In genomic region chr2:43595603-43596412, GRCh38 we compare ENCODE assay signal across 1 cellular context.
TF ChIP-seq lines count a peak whose summit lies in the region.

Gene THADA (minus strand): TSS chr2:43596038. CDS start chr2:43592392, 3,646 bp downstream.

TF ChIP-seq in K562, 482 proteins besides CTCF, POLR2A, EP300 and RAD21 (continued from another document and continues in another):
- peak; percentile 83; the same call in 1 of the 2 replicates for TF ChIP-seq ZNF395 (CRISPR knock-in tag; IDR thresholded peaks at IDR 0.05)
- 0 out of 2 replicates have a peak, but pooled peaks have one; percentile 51 for TF ChIP-seq ZNF263 (CRISPR knock-in tag; IDR thresholded peaks at IDR 0.05; ENCODE audit: borderline replicate concordance)
- no peak for TF ChIP-seq BRCA1 (IDR thresholded peaks at IDR 0.05)
- no peak for TF ChIP-seq BRCA1 (CRISPR knock-in tag; IDR thresholded peaks at IDR 0.05)
- peak; percentile 68; the same call in 1 of the 2 replicates for TF ChIP-seq RFX5 (IDR thresholded peaks at IDR 0.05; ENCODE audit: low read depth, low read length)
- peak; percentile 41; the same call in 1 of the 2 replicates for TF ChIP-seq FOXM1 (IDR thresholded peaks at IDR 0.05; ENCODE audit: low read depth)
- TF ChIP-seq FOXM1 (CRISPR knock-in tag; IDR thresholded peaks at IDR 0.05; ENCODE audit: low read depth): no peak
- no peak for TF ChIP-seq ZNF324 (CRISPR knock-in tag; IDR thresholded peaks at IDR 0.05)
- peak in 1 of 2 experiments; percentile 67 for TF ChIP-seq E2F6 (IDR thresholded peaks at IDR 0.05; ENCODE audit: borderline replicate concordance in 1 of 2, extremely low read depth in 1 of 2, insufficient read depth in 1 of 2, insufficient read length in 1 of 2, low read depth in 1 of 2, low read length in 1 of 2, poor library complexity in 1 of 2, severe bottlenecking in 1 of 2)
- TF ChIP-seq SIN3A (IDR thresholded peaks at IDR 0.05; ENCODE audit: borderline replicate concordance in 2 of 2, control insufficient read depth in 1 of 2, low read depth in 2 of 2, low read length in 2 of 2): peak; percentile 96 to 98
- TF ChIP-seq SOX6 (IDR thresholded peaks at IDR 0.05): 0 out of 2 replicates have a peak, but pooled peaks have one; percentile 46
- TF ChIP-seq NFIC (IDR thresholded peaks at IDR 0.05): 0 out of 2 replicates have a peak, but pooled peaks have one; percentile 54
- peak; percentile 90 for TF ChIP-seq PHF20 (IDR thresholded peaks at IDR 0.05; ENCODE audit: partially characterized antibody)
- TF ChIP-seq HNRNPLL (IDR thresholded peaks at IDR 0.05; ENCODE audit: low read depth, low read length, poor library complexity, severe bottlenecking): peak; percentile 80
- TF ChIP-seq ETV5 (CRISPR knock-in tag; IDR thresholded peaks at IDR 0.05; ENCODE audit: low read depth): peak; percentile 82
- TF ChIP-seq C11orf30 (IDR thresholded peaks at IDR 0.05; ENCODE audit: low read depth): peak; percentile 88
- TF ChIP-seq ADNP (tag; IDR thresholded peaks at IDR 0.05): no peak
- TF ChIP-seq ATF6 (CRISPR knock-in tag; IDR thresholded peaks at IDR 0.05): peak; percentile 82; the same call in 1 of the 2 replicates
- TF ChIP-seq ARID4B (CRISPR knock-in tag; IDR thresholded peaks at IDR 0.05): peak; percentile 99
- TF ChIP-seq HNRNPL (IDR thresholded peaks at IDR 0.05; ENCODE audit: low read depth, low read length): no peak
- TF ChIP-seq NFRKB (IDR thresholded peaks at IDR 0.05; ENCODE audit: low read depth): peak; percentile 88
- TF ChIP-seq CTBP1 (IDR thresholded peaks at IDR 0.05; ENCODE audit: borderline replicate concordance): 0 out of 2 replicates have a peak, but pooled peaks have one; percentile 30
- peak; percentile 49 for TF ChIP-seq RBM39 (optimal IDR thresholded peaks at IDR 0.05; ENCODE audit: low read depth, low read length)
- peak; percentile 94 for TF ChIP-seq TAF1 (IDR thresholded peaks at IDR 0.05; ENCODE audit: control insufficient read depth, extremely low read depth, insufficient read depth, low read length, severe bottlenecking)
- peak; percentile 61 for TF ChIP-seq RBM25 (IDR thresholded peaks at IDR 0.05; ENCODE audit: low read depth, low read length, severe bottlenecking)
- 0 out of 2 replicates have a peak, but pooled peaks have one; percentile 22 for TF ChIP-seq PHB2 (IDR thresholded peaks at IDR 0.05; ENCODE audit: low read depth)
- peak; percentile 82 for TF ChIP-seq E2F8 (IDR thresholded peaks at IDR 0.05; ENCODE audit: low read depth, partially characterized antibody)
- peak in 1 of 2 experiments; percentile 84; a peak in 2 of 4 replicates for TF ChIP-seq SRF (CRISPR knock-in tag; IDR thresholded peaks at IDR 0.05)
- TF ChIP-seq TFAP4 (CRISPR knock-in tag; IDR thresholded peaks at IDR 0.05; ENCODE audit: borderline replicate concordance): peak; percentile 90; the same call in 1 of the 2 replicates
- TF ChIP-seq ZBTB49 (CRISPR knock-in tag; IDR thresholded peaks at IDR 0.05; ENCODE audit: borderline replicate concordance): no peak
- TF ChIP-seq ZBTB33 (CRISPR knock-in tag; IDR thresholded peaks at IDR 0.05): peak; percentile 49
- TF ChIP-seq FOXK1 (CRISPR knock-in tag; IDR thresholded peaks at IDR 0.05; ENCODE audit: borderline replicate concordance): peak; percentile 79; the same call in 1 of the 2 replicates
- peak; percentile 86; the same call in 1 of the 2 replicates for TF ChIP-seq L3MBTL2 (IDR thresholded peaks at IDR 0.05)
- no peak for TF ChIP-seq ZNF79 (CRISPR knock-in tag; IDR thresholded peaks at IDR 0.05; ENCODE audit: low read depth)
- no peak for TF ChIP-seq ZSCAN32 (CRISPR knock-in tag; IDR thresholded peaks at IDR 0.05)
- TF ChIP-seq ATF7 (IDR thresholded peaks at IDR 0.05): peak; percentile 98
- peak; percentile 85 for TF ChIP-seq CREB1 (IDR thresholded peaks at IDR 0.05)
- peak; percentile 95 for TF ChIP-seq CREB1 (CRISPR knock-in tag; IDR thresholded peaks at IDR 0.05)
- TF ChIP-seq POLR3G (IDR thresholded peaks at IDR 0.05; ENCODE audit: extremely low read depth, insufficient read length, insufficient replicate concordance): no peak
- TF ChIP-seq BCOR (IDR thresholded peaks at IDR 0.05): peak; percentile 24; the same call in 1 of the 2 replicates
- peak; percentile 92 for TF ChIP-seq VEZF1 (CRISPR knock-in tag; IDR thresholded peaks at IDR 0.05)
